8 cellular contexts compared by ENCODE assay signal in genomic region chr2:66433695-66433944, GRCh38. TPM values are rescaled to one million over a fixed set of nuclear protein-coding genes. Genes with fewer than 3 reads are reported as not detected.
DNase-seq lines count a peak whose midpoint lies in the region; ATAC-seq and TF ChIP-seq lines count a peak whose summit lies in the region.

No MANE protein-coding gene starts in this region.

- no peaks in the 10 kb centered on the region for H4K20me1 ChIP-seq in KMS-11 (ENCODE audit: insufficient read depth)

- H3K27ac ChIP-seq in ACC112 (ENCODE audit: low read depth, low read length) (peak overlapping the region; percentile 72), KMS-11 (peak overlapping the region; percentile 94), dorsolateral prefrontal cortex (peak overlapping the region; percentile 51 to 97 (median 91))

- peaks cover 35 to 93% (median 66%) of the 10 kb centered on the region in 5 donors for H3K27me3 Mint-ChIP-seq in naive thymus-derived CD8-positive, alpha-beta T cell

- H3K9me3 Mint-ChIP-seq in naive thymus-derived CD8-positive, alpha-beta T cell = peaks cover 0 to 6% (median 0%) of the 10 kb centered on the region in 9 donors

- H3K36me3 ChIP-seq in ACC112 (ENCODE audit: insufficient read depth, low read length) = no peaks in the 10 kb centered on the region
- H3K36me3 ChIP-seq in KMS-11 (ENCODE audit: insufficient read depth) = no peaks in the 10 kb centered on the region

- H2AFZ ChIP-seq in ACC112 (ENCODE audit: low read length, unreplicated experiment) (peak overlapping the region; percentile 93), KMS-11 (ENCODE audit: low read depth) (peak overlapping the region; percentile 98)

- POLR2A ChIA-PET in naive thymus-derived CD8-positive, alpha-beta T cell (lab: Charles Lee) = no interaction called here

- H3K79me2 ChIP-seq in ACC112 (ENCODE audit: control insufficient read depth, insufficient read depth, low read length, unreplicated experiment) (peaks cover 31% of the 10 kb centered on the region), KMS-11 (ENCODE audit: insufficient read depth, low read depth) (peaks cover 33% of the 10 kb centered on the region)

- H3K4me3 Mint-ChIP-seq in naive thymus-derived CD8-positive, alpha-beta T cell = peak overlapping the region in 9 of 10 donors; percentile 38 to 87 (median 68)

- TF ChIP-seq CTCF in KMS-11 (conservative IDR thresholded peaks at IDR 0.05; ENCODE audit: low read depth, low read length) = 0 out of 2 replicates have a peak, but pooled peaks have one; percentile 7
- TF ChIP-seq CTCF in dorsolateral prefrontal cortex (IDR thresholded peaks at IDR 0.05 in 54 of 56, conservative IDR thresholded peaks at IDR 0.05 in 2 of 56; ENCODE audit: low read depth in 1 of 56, partially characterized antibody in 56 of 56) = peak in 5 of 56 donors; percentile 2 to 24 (median 2)

- no peak for DNase-seq in dorsolateral prefrontal cortex
- DNase-seq in naive thymus-derived CD8-positive, alpha-beta T cell = no peak
- DNase-seq in NCI-H446 (lab: John Stamatoyannopoulos, UW) = no peak
- no peak for DNase-seq in DMS 273 treated with DMSO at 0.1 percent for 48 hours (lab: John Stamatoyannopoulos, UW)
- DNase-seq in D341Med (ENCODE audit: low spot score) = no peak

- no peak for ATAC-seq in naive thymus-derived CD8-positive, alpha-beta T cell
- no peak for ATAC-seq in HG02588 (IDR thresholded peaks at IDR 0.05; ENCODE audit: unreplicated experiment)

- no peak overlapping the region for H3K27ac Mint-ChIP-seq in naive thymus-derived CD8-positive, alpha-beta T cell

- H3K4me3 ChIP-seq in ACC112 (ENCODE audit: low read depth, low read length) (peak overlapping the region; percentile 96), KMS-11 (IDR thresholded peaks at IDR 0.05; ENCODE audit: insufficient read depth, low read depth, low read length) (peak overlapping the region; percentile 95), dorsolateral prefrontal cortex (peak overlapping the region; percentile 53 to 93 (median 77))

- H3K36me3 Mint-ChIP-seq in naive thymus-derived CD8-positive, alpha-beta T cell = peaks cover 0 to 5% (median 2%) of the 10 kb centered on the region in 3 donors

- peak overlapping the region; percentile 82 for H3K4me2 ChIP-seq in KMS-11

- H3K4me1 Mint-ChIP-seq in naive thymus-derived CD8-positive, alpha-beta T cell = peaks cover 12 to 46% (median 38%) of the 10 kb centered on the region in 4 donors

- H3K9ac ChIP-seq in KMS-11 = peak overlapping the region; percentile 92

- no peaks in the 10 kb centered on the region for H3K4me1 ChIP-seq in ACC112 (ENCODE audit: control insufficient read depth, insufficient read depth, low read length, unreplicated experiment)
- H3K4me1 ChIP-seq in KMS-11 (ENCODE audit: low read depth, poor library complexity, severe bottlenecking) = peaks cover 20% of the 10 kb centered on the region

- intact Hi-C loops in dorsolateral prefrontal cortex (cut with DNase I) = loop anchor here (5.0 to 10.0 kb wide), 5 partner anchors 64 to 1601 kb away; partner anchors contain the start of gene SPRED2 (in 1 of the 2)

- H3K27me3 ChIP-seq in ACC112 (ENCODE audit: insufficient read depth, low read length) (no peaks in the 10 kb centered on the region), KMS-11 (ENCODE audit: insufficient read depth, low read depth) (no peaks in the 10 kb centered on the region), dorsolateral prefrontal cortex (peaks cover 0 to 31% (median 4%) of the 10 kb centered on the region in 45 donors)

RNA-seq across cellular contexts. Expression of gene MEIS1, which starts 1.3 kb away (rescaled TPM):
- 10 to 100 TPM in 112 of 120 experiments, 1 to 10 TPM in 8; 6.7 to 51.0 (median 18.0) TPM for total RNA-seq in dorsolateral prefrontal cortex
- total RNA-seq in naive thymus-derived CD8-positive, alpha-beta T cell = not detected
- not detected for polyA plus RNA-seq in naive thymus-derived CD8-positive, alpha-beta T cell

Comparison
In these comparisons a context has a peak if more than half of its experiments do, and no peak if none do; other contexts are left out.
1. RNA of gene MEIS1, which starts 1.3 kb away (total RNA-seq): 6.7 to 51.0 TPM in dorsolateral prefrontal cortex; not detected in naive thymus-derived CD8-positive, alpha-beta T cell; every median in the first group is over 4 times any median in the second.
2. Peak in every context shown above with its lines, with median percentiles within 50 percentile points of each other: H3K27ac ChIP-seq and H3K4me3 ChIP-seq.